Comparison of ENCODE assay signal across 26 cellular contexts in the genomic region with DNA sequence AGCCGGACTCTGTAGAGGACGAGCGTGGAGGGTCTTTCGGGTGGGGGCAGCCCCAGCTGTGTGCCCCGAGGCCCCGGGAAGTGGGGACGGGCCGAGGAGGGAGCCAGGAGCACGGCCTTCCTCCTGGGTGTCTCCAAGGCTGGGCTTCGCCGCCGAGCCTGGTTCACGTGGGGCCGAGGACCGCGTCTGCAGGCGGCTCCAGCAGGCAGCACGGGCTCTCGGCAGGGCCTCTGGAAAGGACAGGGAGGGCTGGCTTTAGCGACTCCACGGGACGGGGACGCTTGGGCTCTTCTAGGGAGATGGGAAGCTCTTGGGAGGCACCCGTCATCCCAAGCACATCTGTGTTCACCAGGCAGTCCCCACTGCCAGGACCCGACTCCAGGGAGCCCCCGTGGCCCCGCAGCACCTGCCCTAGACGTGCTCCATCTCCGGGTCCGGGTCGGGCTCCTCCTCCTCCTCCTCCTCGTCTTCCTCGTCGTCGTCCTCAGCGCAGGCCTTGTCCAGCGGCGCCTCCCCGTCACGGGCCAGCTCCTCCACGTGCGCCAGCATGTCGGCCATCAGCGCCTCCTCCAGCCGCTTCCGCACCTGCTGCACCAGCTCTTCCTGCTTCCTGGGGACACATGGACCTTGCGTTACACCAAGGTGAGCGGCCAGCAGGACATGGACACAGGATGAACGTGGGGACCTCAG. TPM values are rescaled to one million over a fixed set of nuclear protein-coding genes. Genes with fewer than 3 reads are reported as not detected.
"Had no signal": no experiment of that assay in that cellular context is flagged by ENCODE, and none has a peak within 500 bp of the region (broad histone marks: within the 10 kb centered on the region; RNA-seq: fewer than 3 reads in every experiment).

No MANE protein-coding gene starts in this region.

- H3K4me3 Mint-ChIP-seq: activated CD4-positive, alpha-beta memory T cell treated with anti-CD3 and anti-CD28 coated beads for 36 hours; brain; nephron; T-helper 2 cell treated with Interferon-gamma antibody and Interleukin-4, amounts not matched to agents 5 μg/mL and 100 μg/mL, for 36 hours had no signal

- H3K27ac Mint-ChIP-seq: activated CD4-positive, alpha-beta memory T cell treated with anti-CD3 and anti-CD28 coated beads for 36 hours; brain; nephron; T-helper 2 cell treated with Interferon-gamma antibody and Interleukin-4, amounts not matched to agents 5 μg/mL and 100 μg/mL, for 36 hours had no signal

- H3K4me1 Mint-ChIP-seq: brain, nephron had no signal

- H3K9me3 Mint-ChIP-seq: activated CD4-positive, alpha-beta memory T cell treated with anti-CD3 and anti-CD28 coated beads for 36 hours; nephron; T-helper 2 cell treated with Interferon-gamma antibody and Interleukin-4, amounts not matched to agents 5 μg/mL and 100 μg/mL, for 36 hours had no signal

- H3K9me3 ChIP-seq: colonic mucosa, thyroid gland had no signal

- H3K27me3 ChIP-seq: colonic mucosa, foreskin keratinocyte, thyroid gland had no signal

- DNase-seq: activated CD4-positive, alpha-beta memory T cell treated with anti-CD3 and anti-CD28 coated beads for 36 hours; activated CD4-positive, alpha-beta T cell treated with anti-CD3 and anti-CD28 coated beads for 4 hours; activated naive CD4-positive, alpha-beta T cell; activated T-cell treated with anti-CD3 and anti-CD28 coated beads for 4 hours; central memory CD4-positive, alpha-beta T cell; colonic mucosa; foreskin keratinocyte; hippocampal formation; left colon; midbrain; occipital lobe; stimulated activated CD4-positive, alpha-beta T cell treated with anti-CD3 and anti-CD28 coated beads, Interleukin-12 subunit alpha, Interleukin-12 subunit beta, amount 100 ng/mL, for 4 hours; stimulated activated CD4-positive, alpha-beta T cell treated with anti-CD3 and anti-CD28 coated beads, Interleukin-1b, Interleukin-23, amount 100 ng/mL, for 48 hours; stimulated activated naive CD4-positive, alpha-beta T cell treated with Interleukin-2 at 50 U/mL for 16 hours had no signal

- H3K27me3 Mint-ChIP-seq: activated CD4-positive, alpha-beta memory T cell treated with anti-CD3 and anti-CD28 coated beads for 36 hours; brain had no signal

- H3K27ac ChIP-seq: colonic mucosa, foreskin keratinocyte, thyroid gland had no signal

- ATAC-seq: foreskin keratinocyte, left colon had no signal

- H3K4me1 ChIP-seq: colonic mucosa, foreskin keratinocyte, thyroid gland had no signal

- FAIRE-seq: islet of Langerhans, TTC549 had no signal

- H3K36me3 ChIP-seq: colonic mucosa had no signal

- H3K4me3 ChIP-seq: colonic mucosa, lung, thyroid gland had no signal

RNA-seq across cellular contexts. Expression of a gene that starts 54.2 kb away (rescaled TPM):
- total RNA-seq: activated CD4-positive, alpha-beta memory T cell treated with anti-CD3 and anti-CD28 coated beads for 36 hours; colonic mucosa; epithelial cell of proximal tubule; fibroblast of lung; foreskin keratinocyte; left colon; lung; occipital lobe; renal cortical epithelial cell; subcutaneous adipose tissue; thyroid gland; ureter had no signal
- polyA plus RNA-seq: fibroblast of lung, foreskin keratinocyte had no signal
